In genomic region chr1:17420361-17420760, GRCh38 we compare ENCODE assay signal across 16 cellular contexts. TPM values are rescaled to one million over a fixed set of nuclear protein-coding genes. Genes with fewer than 3 reads are reported as not detected.
"Had no signal": no experiment of that assay in that cellular context is flagged by ENCODE, and none has a peak within 500 bp of the region (broad histone marks: within the 10 kb centered on the region; RNA-seq: fewer than 3 reads in every experiment).

No MANE protein-coding gene starts in this region.

- FAIRE-seq: bronchial epithelial cell, frontal cortex had no signal

- H3K4me3 Mint-ChIP-seq: activated B cell treated with CpG ODN at 0.5 μM for 24 hours; activated CD8-positive, alpha-beta T cell treated with anti-CD3 and anti-CD28 coated beads, Interleukin-2, amount 10 ng/mL, durations not matched to agents 7 days and 5 days; activated naive CD8-positive, alpha-beta T cell treated with anti-CD3 and anti-CD28 coated beads, Interleukin-2, amount 10 ng/mL, durations not matched to agents 7 days and 5 days; natural killer cell treated with Interleukin-12 subunit alpha and Interleukin-12 subunit beta and Interleukin-15 and Interleukin-18, amount 100 ng/mL, for 72 hours; T-helper 17 cell had no signal

- H3K4me3 ChIP-seq: skin epidermis, transverse colon had no signal

- H3K4me1 Mint-ChIP-seq: activated B cell treated with CpG ODN at 0.5 μM for 24 hours had no signal

- H3K27ac ChIP-seq: epithelial cell of prostate, skin epidermis, transverse colon had no signal

- H3K9me3 ChIP-seq: heart left ventricle, transverse colon had no signal

- H3K27me3 ChIP-seq: heart left ventricle, transverse colon had no signal

- H3K27ac Mint-ChIP-seq: progenitor cell of endocrine pancreas, T-helper 17 cell had no signal

- H3K27me3 Mint-ChIP-seq: activated B cell treated with CpG ODN at 0.5 μM for 24 hours; activated naive CD8-positive, alpha-beta T cell treated with anti-CD3 and anti-CD28 coated beads, Interleukin-2, amount 10 ng/mL, durations not matched to agents 7 days and 5 days; natural killer cell treated with Interleukin-12 subunit alpha and Interleukin-12 subunit beta and Interleukin-15 and Interleukin-18, amount 100 ng/mL, for 72 hours; progenitor cell of endocrine pancreas; T-helper 17 cell had no signal

- H3K9me3 Mint-ChIP-seq: activated B cell treated with CpG ODN at 0.5 μM for 24 hours; activated naive CD8-positive, alpha-beta T cell treated with anti-CD3 and anti-CD28 coated beads, Interleukin-2, amount 10 ng/mL, durations not matched to agents 7 days and 5 days; natural killer cell treated with Interleukin-12 subunit alpha and Interleukin-12 subunit beta and Interleukin-15 and Interleukin-18, amount 100 ng/mL, for 72 hours had no signal

RNA-seq across cellular contexts. Expression of gene PADI6, which starts 48.4 kb away (rescaled TPM):
- total RNA-seq: activated B cell treated with CpG ODN at 0.5 μM for 24 hours; activated CD8-positive, alpha-beta T cell treated with anti-CD3 and anti-CD28 coated beads, Interleukin-2, amount 10 ng/mL, durations not matched to agents 7 days and 5 days; activated naive CD8-positive, alpha-beta T cell treated with anti-CD3 and anti-CD28 coated beads, Interleukin-2, amount 10 ng/mL, durations not matched to agents 7 days and 5 days; bronchial epithelial cell; dermis microvascular lymphatic vessel endothelial cell; frontal cortex; heart left ventricle; lower leg skin; natural killer cell treated with Interleukin-12 subunit alpha and Interleukin-12 subunit beta and Interleukin-15 and Interleukin-18, amount 100 ng/mL, for 72 hours; occipital lobe; progenitor cell of endocrine pancreas; right cardiac atrium; transverse colon had no signal
- polyA plus RNA-seq: heart left ventricle, right cardiac atrium had no signal
